In genomic region chr19:13117176-13117771, GRCh38 we compare ENCODE assay signal across 8 cellular contexts. TPM values are rescaled to one million over a fixed set of nuclear protein-coding genes. Genes with fewer than 3 reads are reported as not detected.
DNase-seq lines count a peak whose midpoint lies in the region; ATAC-seq, FAIRE-seq and TF ChIP-seq lines count a peak whose summit lies in the region.

No MANE protein-coding gene starts in this region.

- H3K4me1 ChIP-seq in hepatocyte (ENCODE audit: insufficient read depth): peaks cover 37% of the 10 kb centered on the region

- no peaks in the 10 kb centered on the region for H3K36me3 ChIP-seq in hepatocyte (replicated peaks; ENCODE audit: insufficient read depth, low read depth)

- H2AFZ ChIP-seq in hepatocyte: peak overlapping the region; percentile 81

- peaks cover 21% of the 10 kb centered on the region for H4K20me1 ChIP-seq in hepatocyte (ENCODE audit: insufficient read depth, poor library complexity, severe bottlenecking)

- H3K27ac ChIP-seq in hepatocyte: peak overlapping the region; percentile 59

- POLR2A ChIA-PET in activated CD8-positive, alpha-beta T cell treated with anti-CD3 and anti-CD28 coated beads for 36 hours (lab: Charles Lee): interaction anchor here (0.8 to 7.6 kb wide), 8 partner anchors 13 to 130 kb away, joined by 3 to 63 read pairs (median 28); partner anchors contain the start of genes IER2, LYL1 and STX10

- H3K27me3 ChIP-seq in hepatocyte: no peaks in the 10 kb centered on the region

- intact Hi-C loops in activated naive CD4-positive, alpha-beta T cell treated with anti-CD3 and anti-CD28 coated beads for 36 hours (cut with micrococcal nuclease): loop anchor here (1.0 kb wide), 1 partner anchor 17 kb away; no protein-coding TSS in a partner anchor
- intact Hi-C loops in activated CD8-positive, alpha-beta T cell treated with anti-CD3 and anti-CD28 coated beads for 36 hours (cut with micrococcal nuclease): loop anchor here (5.0 kb wide), 1 partner anchor 35 kb away; the partner anchor contains the start of genes IER2 and STX10
- intact Hi-C loops in head of caudate nucleus (cut with DNase I): loop anchor here (2.0 kb wide), 1 partner anchor 34 kb away; the partner anchor contains the start of genes IER2 and STX10

- H3K27ac Mint-ChIP-seq in activated naive CD4-positive, alpha-beta T cell treated with anti-CD3 and anti-CD28 coated beads for 36 hours: peak overlapping the region; percentile 91
- H3K27ac Mint-ChIP-seq in activated CD8-positive, alpha-beta T cell treated with anti-CD3 and anti-CD28 coated beads for 36 hours: peak overlapping the region; percentile 95
- H3K27ac Mint-ChIP-seq in stimulated activated effector memory CD8-positive, alpha-beta T cell treated with anti-CD3 and anti-CD28 coated beads, Interleukin-12 subunit alpha, Interleukin-12 subunit beta, amount 100 ng/mL, for 72 hours: peak overlapping the region; percentile 93

- no peaks in the 10 kb centered on the region for H3K9me3 Mint-ChIP-seq in activated naive CD4-positive, alpha-beta T cell treated with anti-CD3 and anti-CD28 coated beads for 36 hours
- H3K9me3 Mint-ChIP-seq in activated CD8-positive, alpha-beta T cell treated with anti-CD3 and anti-CD28 coated beads for 36 hours: no peaks in the 10 kb centered on the region
- no peaks in the 10 kb centered on the region for H3K9me3 Mint-ChIP-seq in stimulated activated effector memory CD8-positive, alpha-beta T cell treated with anti-CD3 and anti-CD28 coated beads, Interleukin-12 subunit alpha, Interleukin-12 subunit beta, amount 100 ng/mL, for 72 hours

- H3K4me1 Mint-ChIP-seq in activated naive CD4-positive, alpha-beta T cell treated with anti-CD3 and anti-CD28 coated beads for 36 hours (ENCODE audit: low read depth): peaks cover 52% of the 10 kb centered on the region
- peaks cover 49% of the 10 kb centered on the region for H3K4me1 Mint-ChIP-seq in activated CD8-positive, alpha-beta T cell treated with anti-CD3 and anti-CD28 coated beads for 36 hours (ENCODE audit: low read depth)
- H3K4me1 Mint-ChIP-seq in stimulated activated effector memory CD8-positive, alpha-beta T cell treated with anti-CD3 and anti-CD28 coated beads, Interleukin-12 subunit alpha, Interleukin-12 subunit beta, amount 100 ng/mL, for 72 hours: peaks cover 48% of the 10 kb centered on the region

- peak overlapping the region; percentile 62 for H3K4me3 ChIP-seq in hepatocyte

- H3K9me3 ChIP-seq in hepatocyte (ENCODE audit: low read depth): no peaks in the 10 kb centered on the region

- no peak for DNase-seq in activated naive CD4-positive, alpha-beta T cell treated with anti-CD3 and anti-CD28 coated beads for 36 hours
- no peak for DNase-seq in activated naive CD4-positive, alpha-beta T cell treated with Interleukin-2 at 50 U/mL for 16 hours
- peak; percentile 18 for DNase-seq in activated CD8-positive, alpha-beta T cell treated with anti-CD3 and anti-CD28 coated beads for 36 hours
- DNase-seq in hepatocyte (ENCODE audit: low spot score) (no peak), head of caudate nucleus (no peak), GM12891 (ENCODE audit: insufficient read length, low spot score) (no peak)
- no peak for DNase-seq in stimulated activated effector memory CD8-positive, alpha-beta T cell treated with anti-CD3 and anti-CD28 coated beads, Interleukin-12 subunit alpha, Interleukin-12 subunit beta, amount 100 ng/mL, for 72 hours (ENCODE audit: low spot score in 2 of 2)

- FAIRE-seq in GM12891 (lab: Jason Lieb, UNC): no peak

- 39% methylated on average over 20 of the region's 20 CpGs for WGBS in hepatocyte (ENCODE audit: low lambda C conversion rate, missing lambda C conversion rate)

- peaks cover 55% of the 10 kb centered on the region for H3K79me2 ChIP-seq in hepatocyte

- peak overlapping the region; percentile 97 for H3K4me3 Mint-ChIP-seq in activated naive CD4-positive, alpha-beta T cell treated with anti-CD3 and anti-CD28 coated beads for 36 hours
- H3K4me3 Mint-ChIP-seq in activated CD8-positive, alpha-beta T cell treated with anti-CD3 and anti-CD28 coated beads for 36 hours: peak overlapping the region; percentile 86
- peak overlapping the region; percentile 85 for H3K4me3 Mint-ChIP-seq in stimulated activated effector memory CD8-positive, alpha-beta T cell treated with anti-CD3 and anti-CD28 coated beads, Interleukin-12 subunit alpha, Interleukin-12 subunit beta, amount 100 ng/mL, for 72 hours

- peak; percentile 8 for ATAC-seq in activated CD8-positive, alpha-beta T cell treated with anti-CD3 and anti-CD28 coated beads for 36 hours
- ATAC-seq in stimulated activated effector memory CD8-positive, alpha-beta T cell treated with anti-CD3 and anti-CD28 coated beads, Interleukin-12 subunit alpha, Interleukin-12 subunit beta, amount 100 ng/mL, for 72 hours: no peak
- no peak for ATAC-seq in HG02642 (IDR thresholded peaks at IDR 0.05; ENCODE audit: poor library complexity, unreplicated experiment)

- H3K27me3 Mint-ChIP-seq in activated naive CD4-positive, alpha-beta T cell treated with anti-CD3 and anti-CD28 coated beads for 36 hours (ENCODE audit: low read depth): no peaks in the 10 kb centered on the region
- no peaks in the 10 kb centered on the region for H3K27me3 Mint-ChIP-seq in activated CD8-positive, alpha-beta T cell treated with anti-CD3 and anti-CD28 coated beads for 36 hours

- CTCF ChIA-PET in activated naive CD4-positive, alpha-beta T cell treated with anti-CD3 and anti-CD28 coated beads for 36 hours (lab: Charles Lee): interaction anchor here (0.8 to 4.0 kb wide), 3 partner anchors 13 to 88 kb away, joined by 3 to 24 read pairs (median 3); no protein-coding TSS in a partner anchor
- CTCF ChIA-PET in activated CD8-positive, alpha-beta T cell treated with anti-CD3 and anti-CD28 coated beads for 36 hours (lab: Charles Lee): interaction anchor here (0.9 to 5.4 kb wide), 8 partner anchors 12 to 152 kb away, joined by 3 to 39 read pairs (median 4); partner anchors contain the start of genes IER2 and STX10

- H3K36me3 Mint-ChIP-seq in activated naive CD4-positive, alpha-beta T cell treated with anti-CD3 and anti-CD28 coated beads for 36 hours (ENCODE audit: low read depth): peaks cover 8% of the 10 kb centered on the region
- H3K36me3 Mint-ChIP-seq in activated CD8-positive, alpha-beta T cell treated with anti-CD3 and anti-CD28 coated beads for 36 hours (ENCODE audit: low read depth): peaks cover 27% of the 10 kb centered on the region
- peaks cover 60% of the 10 kb centered on the region for H3K36me3 Mint-ChIP-seq in stimulated activated effector memory CD8-positive, alpha-beta T cell treated with anti-CD3 and anti-CD28 coated beads, Interleukin-12 subunit alpha, Interleukin-12 subunit beta, amount 100 ng/mL, for 72 hours

- no peak for TF ChIP-seq POLR2A in GM12891 (IDR thresholded peaks at IDR 0.05; ENCODE audit: low read depth, low read length)

- peak overlapping the region; percentile 94 for H3K4me2 ChIP-seq in hepatocyte

- TF ChIP-seq CTCF in activated CD8-positive, alpha-beta T cell treated with anti-CD3 and anti-CD28 coated beads for 36 hours (IDR thresholded peaks at IDR 0.05): no peak
- TF ChIP-seq CTCF in hepatocyte (IDR thresholded peaks at IDR 0.05; ENCODE audit: poor library complexity): no peak

- no peaks in the 10 kb centered on the region for H3K9me2 ChIP-seq in hepatocyte (replicated peaks; ENCODE audit: insufficient read depth)

TF ChIP-seq in GM12891, 5 proteins besides CTCF, POLR2A, EP300 and RAD21:
- TF ChIP-seq POLR2AphosphoS5 (IDR thresholded peaks at IDR 0.05; ENCODE audit: low read depth, low read length): no peak
- TF ChIP-seq PAX5 (IDR thresholded peaks at IDR 0.05; ENCODE audit: insufficient read depth, low read length, severe bottlenecking): no peak
- no peak for TF ChIP-seq POU2F2 (IDR thresholded peaks at IDR 0.05; ENCODE audit: low read depth, low read length)
- no peak for TF ChIP-seq SPI1 (IDR thresholded peaks at IDR 0.05; ENCODE audit: low read depth, low read length)
- TF ChIP-seq TAF1 (IDR thresholded peaks at IDR 0.05; ENCODE audit: low read depth, low read length): no peak

RNA-seq across cellular contexts. Expression of gene TRMT1, which starts 0.7 kb away (rescaled TPM):
- total RNA-seq in activated naive CD4-positive, alpha-beta T cell treated with anti-CD3 and anti-CD28 coated beads for 36 hours: 10 to 100 TPM; 55.8 to 59.6 TPM
- total RNA-seq in activated CD8-positive, alpha-beta T cell treated with anti-CD3 and anti-CD28 coated beads for 36 hours: 10 to 100 TPM; 85.0 to 95.7 TPM
- total RNA-seq in hepatocyte: 21.0 and 31.2 TPM in 2 replicates
- 33.4 and 45.1 TPM in 2 replicates for polyA plus RNA-seq in hepatocyte
- polyA plus RNA-seq in GM12891 (2012; ENCODE audit: low read depth, missing spikeins): 39.2 TPM

RNA-seq across cellular contexts. Expression of gene NACC1, which starts 0.8 kb away (rescaled TPM):
- 10 to 100 TPM; 41.3 to 45.0 TPM for total RNA-seq in activated naive CD4-positive, alpha-beta T cell treated with anti-CD3 and anti-CD28 coated beads for 36 hours
- total RNA-seq in activated CD8-positive, alpha-beta T cell treated with anti-CD3 and anti-CD28 coated beads for 36 hours: 10 to 100 TPM; 73.8 to 87.5 TPM
- 32.6 and 35.0 TPM in 2 replicates for total RNA-seq in hepatocyte
- 9.7 and 11.1 TPM in 2 replicates for polyA plus RNA-seq in hepatocyte
- polyA plus RNA-seq in GM12891 (2012; ENCODE audit: low read depth, missing spikeins): 24.0 TPM

RNA-seq across cellular contexts. Expression of gene LYL1, which starts 14.6 kb away (rescaled TPM):
- total RNA-seq in activated naive CD4-positive, alpha-beta T cell treated with anti-CD3 and anti-CD28 coated beads for 36 hours: 1 to 10 TPM; 1.8 to 2.2 TPM
- 1 to 10 TPM; 3.9 to 4.8 TPM for total RNA-seq in activated CD8-positive, alpha-beta T cell treated with anti-CD3 and anti-CD28 coated beads for 36 hours
- 0.36 and 0.47 TPM in 2 replicates for total RNA-seq in hepatocyte
- polyA plus RNA-seq in hepatocyte: 1.0 and 1.4 TPM in 2 replicates
- polyA plus RNA-seq in GM12891 (2012; ENCODE audit: low read depth, missing spikeins): 5.6 TPM

RNA-seq across cellular contexts. Expression of gene STX10, which starts 32.9 kb away (rescaled TPM):
- total RNA-seq in activated naive CD4-positive, alpha-beta T cell treated with anti-CD3 and anti-CD28 coated beads for 36 hours: 10 to 100 TPM; 48.3 to 48.9 TPM
- total RNA-seq in activated CD8-positive, alpha-beta T cell treated with anti-CD3 and anti-CD28 coated beads for 36 hours: 10 to 100 TPM; 66.8 to 72.4 TPM
- total RNA-seq in hepatocyte: 63.4 and 66.5 TPM in 2 replicates
- 82.2 and 106 TPM in 2 replicates for polyA plus RNA-seq in hepatocyte
- 42.4 TPM for polyA plus RNA-seq in GM12891 (2012; ENCODE audit: low read depth, missing spikeins)

RNA-seq across cellular contexts. Expression of gene IER2, which starts 32.9 kb away (rescaled TPM):
- 100 to 1,000 TPM; 120 to 123 TPM for total RNA-seq in activated naive CD4-positive, alpha-beta T cell treated with anti-CD3 and anti-CD28 coated beads for 36 hours
- 100 to 1,000 TPM; 120 to 122 TPM for total RNA-seq in activated CD8-positive, alpha-beta T cell treated with anti-CD3 and anti-CD28 coated beads for 36 hours
- 64.2 and 101 TPM in 2 replicates for total RNA-seq in hepatocyte
- polyA plus RNA-seq in hepatocyte: 325 and 369 TPM in 2 replicates
- polyA plus RNA-seq in GM12891 (2012; ENCODE audit: low read depth, missing spikeins): 61.4 TPM
